Comparison of ENCODE assay signal across 1 cellular context in the genomic region with DNA sequence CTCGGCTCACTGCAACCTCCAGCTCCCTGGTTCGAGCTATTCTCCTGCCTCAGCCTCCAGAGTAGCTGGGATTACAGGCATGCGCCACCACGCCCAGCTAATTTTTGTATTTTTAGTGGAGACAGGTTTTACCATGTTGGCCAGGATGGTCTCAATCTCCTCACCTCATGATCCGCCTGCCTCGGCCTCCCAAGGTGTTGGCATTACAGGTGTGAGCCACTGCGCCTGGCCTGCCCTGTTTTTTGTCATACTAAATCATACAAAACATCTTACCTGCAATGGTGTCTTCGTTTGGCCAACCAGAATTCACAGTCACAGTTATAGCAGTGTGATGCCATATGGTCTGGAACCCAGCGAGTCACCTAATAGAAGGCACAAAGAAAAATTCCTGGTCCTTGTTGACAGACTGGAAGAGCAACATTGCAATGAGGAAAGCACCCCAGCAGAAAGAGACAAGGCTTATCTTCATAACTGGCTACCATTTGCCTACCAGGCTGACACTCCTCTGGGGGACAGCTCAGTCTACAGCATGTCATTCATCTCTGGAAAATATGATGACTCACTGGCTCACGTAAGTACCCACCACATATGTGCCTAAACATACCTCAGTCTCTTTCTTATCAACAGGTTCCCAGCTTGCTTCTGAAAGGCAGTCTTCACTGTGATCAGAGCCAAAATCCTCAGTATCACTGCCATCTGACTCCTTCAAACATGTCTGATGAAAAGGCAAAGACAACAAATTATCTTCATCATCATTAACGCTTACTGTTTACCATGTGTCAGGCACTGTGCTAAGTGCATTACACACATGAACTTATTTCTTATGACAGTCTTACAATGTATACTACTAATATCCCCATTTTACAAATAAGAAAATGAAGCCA.
TF ChIP-seq lines count a peak whose summit lies in the region.

No MANE protein-coding gene starts in this region.

TF ChIP-seq in K562, 482 proteins besides CTCF, POLR2A, EP300 and RAD21 (continued from another document and continues in another):
- TF ChIP-seq, protein P1, sequence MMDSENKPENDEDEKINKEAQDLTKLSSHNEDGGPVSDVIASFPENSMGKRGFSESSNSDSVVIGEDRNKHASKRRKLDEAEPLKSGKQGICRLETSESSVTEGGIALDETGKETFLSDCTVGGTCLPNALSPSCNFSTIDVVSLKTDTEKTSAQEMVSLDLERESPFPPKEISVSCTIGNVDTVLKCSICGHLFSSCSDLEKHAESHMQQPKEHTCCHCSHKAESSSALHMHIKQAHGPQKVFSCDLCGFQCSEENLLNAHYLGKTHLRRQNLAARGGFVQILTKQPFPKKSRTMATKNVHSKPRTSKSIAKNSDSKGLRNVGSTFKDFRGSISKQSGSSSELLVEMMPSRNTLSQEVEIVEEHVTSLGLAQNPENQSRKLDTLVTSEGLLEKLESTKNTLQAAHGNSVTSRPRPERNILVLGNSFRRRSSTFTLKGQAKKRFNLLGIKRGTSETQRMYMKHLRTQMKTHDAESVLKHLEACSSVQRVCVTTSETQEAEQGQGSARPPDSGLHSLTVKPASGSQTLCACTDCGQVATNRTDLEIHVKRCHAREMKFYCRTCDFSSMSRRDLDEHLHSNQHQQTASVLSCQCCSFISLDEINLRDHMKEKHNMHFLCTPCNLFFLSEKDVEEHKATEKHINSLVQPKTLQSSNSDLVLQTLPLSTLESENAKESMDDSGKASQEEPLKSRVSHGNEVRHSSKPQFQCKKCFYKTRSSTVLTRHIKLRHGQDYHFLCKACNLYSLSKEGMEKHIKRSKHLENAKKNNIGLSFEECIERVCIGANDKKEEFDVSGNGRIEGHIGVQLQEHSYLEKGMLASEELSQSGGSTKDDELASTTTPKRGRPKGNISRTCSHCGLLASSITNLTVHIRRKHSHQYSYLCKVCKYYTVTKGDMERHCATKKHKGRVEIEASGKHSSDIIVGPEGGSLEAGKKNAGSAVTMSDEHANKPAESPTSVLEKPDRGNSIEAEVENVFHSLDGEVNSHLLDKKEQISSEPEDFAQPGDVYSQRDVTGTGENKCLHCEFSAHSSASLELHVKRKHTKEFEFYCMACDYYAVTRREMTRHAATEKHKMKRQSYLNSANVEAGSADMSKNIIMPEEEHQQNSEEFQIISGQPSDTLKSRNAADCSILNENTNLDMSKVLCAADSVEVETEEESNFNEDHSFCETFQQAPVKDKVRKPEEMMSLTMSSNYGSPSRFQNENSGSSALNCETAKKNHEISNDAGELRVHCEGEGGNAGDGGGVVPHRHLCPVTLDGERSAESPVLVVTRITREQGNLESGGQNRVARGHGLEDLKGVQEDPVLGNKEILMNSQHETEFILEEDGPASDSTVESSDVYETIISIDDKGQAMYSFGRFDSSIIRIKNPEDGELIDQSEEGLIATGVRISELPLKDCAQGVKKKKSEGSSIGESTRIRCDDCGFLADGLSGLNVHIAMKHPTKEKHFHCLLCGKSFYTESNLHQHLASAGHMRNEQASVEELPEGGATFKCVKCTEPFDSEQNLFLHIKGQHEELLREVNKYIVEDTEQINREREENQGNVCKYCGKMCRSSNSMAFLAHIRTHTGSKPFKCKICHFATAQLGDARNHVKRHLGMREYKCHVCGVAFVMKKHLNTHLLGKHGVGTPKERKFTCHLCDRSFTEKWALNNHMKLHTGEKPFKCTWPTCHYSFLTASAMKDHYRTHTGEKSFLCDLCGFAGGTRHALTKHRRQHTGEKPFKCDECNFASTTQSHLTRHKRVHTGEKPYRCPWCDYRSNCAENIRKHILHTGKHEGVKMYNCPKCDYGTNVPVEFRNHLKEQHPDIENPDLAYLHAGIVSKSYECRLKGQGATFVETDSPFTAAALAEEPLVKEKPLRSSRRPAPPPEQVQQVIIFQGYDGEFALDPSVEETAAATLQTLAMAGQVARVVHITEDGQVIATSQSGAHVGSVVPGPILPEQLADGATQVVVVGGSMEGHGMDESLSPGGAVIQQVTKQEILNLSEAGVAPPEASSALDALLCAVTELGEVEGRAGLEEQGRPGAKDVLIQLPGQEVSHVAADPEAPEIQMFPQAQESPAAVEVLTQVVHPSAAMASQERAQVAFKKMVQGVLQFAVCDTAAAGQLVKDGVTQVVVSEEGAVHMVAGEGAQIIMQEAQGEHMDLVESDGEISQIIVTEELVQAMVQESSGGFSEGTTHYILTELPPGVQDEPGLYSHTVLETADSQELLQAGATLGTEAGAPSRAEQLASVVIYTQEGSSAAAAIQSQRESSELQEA (IDR thresholded peaks at IDR 0.05; ENCODE audit: low read depth): no peak
- TF ChIP-seq, protein P2, sequence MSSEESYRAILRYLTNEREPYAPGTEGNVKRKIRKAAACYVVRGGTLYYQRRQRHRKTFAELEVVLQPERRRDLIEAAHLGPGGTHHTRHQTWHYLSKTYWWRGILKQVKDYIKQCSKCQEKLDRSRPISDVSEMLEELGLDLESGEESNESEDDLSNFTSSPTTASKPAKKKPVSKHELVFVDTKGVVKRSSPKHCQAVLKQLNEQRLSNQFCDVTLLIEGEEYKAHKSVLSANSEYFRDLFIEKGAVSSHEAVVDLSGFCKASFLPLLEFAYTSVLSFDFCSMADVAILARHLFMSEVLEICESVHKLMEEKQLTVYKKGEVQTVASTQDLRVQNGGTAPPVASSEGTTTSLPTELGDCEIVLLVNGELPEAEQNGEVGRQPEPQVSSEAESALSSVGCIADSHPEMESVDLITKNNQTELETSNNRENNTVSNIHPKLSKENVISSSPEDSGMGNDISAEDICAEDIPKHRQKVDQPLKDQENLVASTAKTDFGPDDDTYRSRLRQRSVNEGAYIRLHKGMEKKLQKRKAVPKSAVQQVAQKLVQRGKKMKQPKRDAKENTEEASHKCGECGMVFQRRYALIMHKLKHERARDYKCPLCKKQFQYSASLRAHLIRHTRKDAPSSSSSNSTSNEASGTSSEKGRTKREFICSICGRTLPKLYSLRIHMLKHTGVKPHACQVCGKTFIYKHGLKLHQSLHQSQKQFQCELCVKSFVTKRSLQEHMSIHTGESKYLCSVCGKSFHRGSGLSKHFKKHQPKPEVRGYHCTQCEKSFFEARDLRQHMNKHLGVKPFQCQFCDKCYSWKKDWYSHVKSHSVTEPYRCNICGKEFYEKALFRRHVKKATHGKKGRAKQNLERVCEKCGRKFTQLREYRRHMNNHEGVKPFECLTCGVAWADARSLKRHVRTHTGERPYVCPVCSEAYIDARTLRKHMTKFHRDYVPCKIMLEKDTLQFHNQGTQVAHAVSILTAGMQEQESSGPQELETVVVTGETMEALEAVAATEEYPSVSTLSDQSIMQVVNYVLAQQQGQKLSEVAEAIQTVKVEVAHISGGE (CRISPR knock-in tag; IDR thresholded peaks at IDR 0.05): peak in 1 of 3 experiments; percentile 78; a peak in 2 of 6 replicates
- TF ChIP-seq, protein P3, sequence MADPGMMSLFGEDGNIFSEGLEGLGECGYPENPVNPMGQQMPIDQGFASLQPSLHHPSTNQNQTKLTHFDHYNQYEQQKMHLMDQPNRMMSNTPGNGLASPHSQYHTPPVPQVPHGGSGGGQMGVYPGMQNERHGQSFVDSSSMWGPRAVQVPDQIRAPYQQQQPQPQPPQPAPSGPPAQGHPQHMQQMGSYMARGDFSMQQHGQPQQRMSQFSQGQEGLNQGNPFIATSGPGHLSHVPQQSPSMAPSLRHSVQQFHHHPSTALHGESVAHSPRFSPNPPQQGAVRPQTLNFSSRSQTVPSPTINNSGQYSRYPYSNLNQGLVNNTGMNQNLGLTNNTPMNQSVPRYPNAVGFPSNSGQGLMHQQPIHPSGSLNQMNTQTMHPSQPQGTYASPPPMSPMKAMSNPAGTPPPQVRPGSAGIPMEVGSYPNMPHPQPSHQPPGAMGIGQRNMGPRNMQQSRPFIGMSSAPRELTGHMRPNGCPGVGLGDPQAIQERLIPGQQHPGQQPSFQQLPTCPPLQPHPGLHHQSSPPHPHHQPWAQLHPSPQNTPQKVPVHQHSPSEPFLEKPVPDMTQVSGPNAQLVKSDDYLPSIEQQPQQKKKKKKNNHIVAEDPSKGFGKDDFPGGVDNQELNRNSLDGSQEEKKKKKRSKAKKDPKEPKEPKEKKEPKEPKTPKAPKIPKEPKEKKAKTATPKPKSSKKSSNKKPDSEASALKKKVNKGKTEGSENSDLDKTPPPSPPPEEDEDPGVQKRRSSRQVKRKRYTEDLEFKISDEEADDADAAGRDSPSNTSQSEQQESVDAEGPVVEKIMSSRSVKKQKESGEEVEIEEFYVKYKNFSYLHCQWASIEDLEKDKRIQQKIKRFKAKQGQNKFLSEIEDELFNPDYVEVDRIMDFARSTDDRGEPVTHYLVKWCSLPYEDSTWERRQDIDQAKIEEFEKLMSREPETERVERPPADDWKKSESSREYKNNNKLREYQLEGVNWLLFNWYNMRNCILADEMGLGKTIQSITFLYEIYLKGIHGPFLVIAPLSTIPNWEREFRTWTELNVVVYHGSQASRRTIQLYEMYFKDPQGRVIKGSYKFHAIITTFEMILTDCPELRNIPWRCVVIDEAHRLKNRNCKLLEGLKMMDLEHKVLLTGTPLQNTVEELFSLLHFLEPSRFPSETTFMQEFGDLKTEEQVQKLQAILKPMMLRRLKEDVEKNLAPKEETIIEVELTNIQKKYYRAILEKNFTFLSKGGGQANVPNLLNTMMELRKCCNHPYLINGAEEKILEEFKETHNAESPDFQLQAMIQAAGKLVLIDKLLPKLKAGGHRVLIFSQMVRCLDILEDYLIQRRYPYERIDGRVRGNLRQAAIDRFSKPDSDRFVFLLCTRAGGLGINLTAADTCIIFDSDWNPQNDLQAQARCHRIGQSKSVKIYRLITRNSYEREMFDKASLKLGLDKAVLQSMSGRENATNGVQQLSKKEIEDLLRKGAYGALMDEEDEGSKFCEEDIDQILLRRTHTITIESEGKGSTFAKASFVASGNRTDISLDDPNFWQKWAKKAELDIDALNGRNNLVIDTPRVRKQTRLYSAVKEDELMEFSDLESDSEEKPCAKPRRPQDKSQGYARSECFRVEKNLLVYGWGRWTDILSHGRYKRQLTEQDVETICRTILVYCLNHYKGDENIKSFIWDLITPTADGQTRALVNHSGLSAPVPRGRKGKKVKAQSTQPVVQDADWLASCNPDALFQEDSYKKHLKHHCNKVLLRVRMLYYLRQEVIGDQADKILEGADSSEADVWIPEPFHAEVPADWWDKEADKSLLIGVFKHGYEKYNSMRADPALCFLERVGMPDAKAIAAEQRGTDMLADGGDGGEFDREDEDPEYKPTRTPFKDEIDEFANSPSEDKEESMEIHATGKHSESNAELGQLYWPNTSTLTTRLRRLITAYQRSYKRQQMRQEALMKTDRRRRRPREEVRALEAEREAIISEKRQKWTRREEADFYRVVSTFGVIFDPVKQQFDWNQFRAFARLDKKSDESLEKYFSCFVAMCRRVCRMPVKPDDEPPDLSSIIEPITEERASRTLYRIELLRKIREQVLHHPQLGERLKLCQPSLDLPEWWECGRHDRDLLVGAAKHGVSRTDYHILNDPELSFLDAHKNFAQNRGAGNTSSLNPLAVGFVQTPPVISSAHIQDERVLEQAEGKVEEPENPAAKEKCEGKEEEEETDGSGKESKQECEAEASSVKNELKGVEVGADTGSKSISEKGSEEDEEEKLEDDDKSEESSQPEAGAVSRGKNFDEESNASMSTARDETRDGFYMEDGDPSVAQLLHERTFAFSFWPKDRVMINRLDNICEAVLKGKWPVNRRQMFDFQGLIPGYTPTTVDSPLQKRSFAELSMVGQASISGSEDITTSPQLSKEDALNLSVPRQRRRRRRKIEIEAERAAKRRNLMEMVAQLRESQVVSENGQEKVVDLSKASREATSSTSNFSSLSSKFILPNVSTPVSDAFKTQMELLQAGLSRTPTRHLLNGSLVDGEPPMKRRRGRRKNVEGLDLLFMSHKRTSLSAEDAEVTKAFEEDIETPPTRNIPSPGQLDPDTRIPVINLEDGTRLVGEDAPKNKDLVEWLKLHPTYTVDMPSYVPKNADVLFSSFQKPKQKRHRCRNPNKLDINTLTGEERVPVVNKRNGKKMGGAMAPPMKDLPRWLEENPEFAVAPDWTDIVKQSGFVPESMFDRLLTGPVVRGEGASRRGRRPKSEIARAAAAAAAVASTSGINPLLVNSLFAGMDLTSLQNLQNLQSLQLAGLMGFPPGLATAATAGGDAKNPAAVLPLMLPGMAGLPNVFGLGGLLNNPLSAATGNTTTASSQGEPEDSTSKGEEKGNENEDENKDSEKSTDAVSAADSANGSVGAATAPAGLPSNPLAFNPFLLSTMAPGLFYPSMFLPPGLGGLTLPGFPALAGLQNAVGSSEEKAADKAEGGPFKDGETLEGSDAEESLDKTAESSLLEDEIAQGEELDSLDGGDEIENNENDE (IDR thresholded peaks at IDR 0.05; ENCODE audit: low read depth, low read length): no peak
- TF ChIP-seq, protein P4, sequence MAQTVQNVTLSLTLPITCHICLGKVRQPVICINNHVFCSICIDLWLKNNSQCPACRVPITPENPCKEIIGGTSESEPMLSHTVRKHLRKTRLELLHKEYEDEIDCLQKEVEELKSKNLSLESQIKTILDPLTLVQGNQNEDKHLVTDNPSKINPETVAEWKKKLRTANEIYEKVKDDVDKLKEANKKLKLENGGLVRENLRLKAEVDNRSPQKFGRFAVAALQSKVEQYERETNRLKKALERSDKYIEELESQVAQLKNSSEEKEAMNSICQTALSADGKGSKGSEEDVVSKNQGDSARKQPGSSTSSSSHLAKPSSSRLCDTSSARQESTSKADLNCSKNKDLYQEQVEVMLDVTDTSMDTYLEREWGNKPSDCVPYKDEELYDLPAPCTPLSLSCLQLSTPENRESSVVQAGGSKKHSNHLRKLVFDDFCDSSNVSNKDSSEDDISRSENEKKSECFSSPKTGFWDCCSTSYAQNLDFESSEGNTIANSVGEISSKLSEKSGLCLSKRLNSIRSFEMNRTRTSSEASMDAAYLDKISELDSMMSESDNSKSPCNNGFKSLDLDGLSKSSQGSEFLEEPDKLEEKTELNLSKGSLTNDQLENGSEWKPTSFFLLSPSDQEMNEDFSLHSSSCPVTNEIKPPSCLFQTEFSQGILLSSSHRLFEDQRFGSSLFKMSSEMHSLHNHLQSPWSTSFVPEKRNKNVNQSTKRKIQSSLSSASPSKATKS (CRISPR knock-in tag; IDR thresholded peaks at IDR 0.05): no peak
- no peak for TF ChIP-seq DDX20 (tag; IDR thresholded peaks at IDR 0.05; ENCODE audit: low read depth)
- TF ChIP-seq ERF (CRISPR knock-in tag; IDR thresholded peaks at IDR 0.05): no peak; the same call in 1 of the 2 replicates
- TF ChIP-seq, protein P5, sequence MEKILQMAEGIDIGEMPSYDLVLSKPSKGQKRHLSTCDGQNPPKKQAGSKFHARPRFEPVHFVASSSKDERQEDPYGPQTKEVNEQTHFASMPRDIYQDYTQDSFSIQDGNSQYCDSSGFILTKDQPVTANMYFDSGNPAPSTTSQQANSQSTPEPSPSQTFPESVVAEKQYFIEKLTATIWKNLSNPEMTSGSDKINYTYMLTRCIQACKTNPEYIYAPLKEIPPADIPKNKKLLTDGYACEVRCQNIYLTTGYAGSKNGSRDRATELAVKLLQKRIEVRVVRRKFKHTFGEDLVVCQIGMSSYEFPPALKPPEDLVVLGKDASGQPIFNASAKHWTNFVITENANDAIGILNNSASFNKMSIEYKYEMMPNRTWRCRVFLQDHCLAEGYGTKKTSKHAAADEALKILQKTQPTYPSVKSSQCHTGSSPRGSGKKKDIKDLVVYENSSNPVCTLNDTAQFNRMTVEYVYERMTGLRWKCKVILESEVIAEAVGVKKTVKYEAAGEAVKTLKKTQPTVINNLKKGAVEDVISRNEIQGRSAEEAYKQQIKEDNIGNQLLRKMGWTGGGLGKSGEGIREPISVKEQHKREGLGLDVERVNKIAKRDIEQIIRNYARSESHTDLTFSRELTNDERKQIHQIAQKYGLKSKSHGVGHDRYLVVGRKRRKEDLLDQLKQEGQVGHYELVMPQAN (IDR thresholded peaks at IDR 0.05; ENCODE audit: borderline replicate concordance): 0 out of 2 replicates have a peak, but pooled peaks have one; percentile 17
- TF ChIP-seq SRF (CRISPR knock-in tag; IDR thresholded peaks at IDR 0.05): no peak
- TF ChIP-seq ADNP (tag; IDR thresholded peaks at IDR 0.05): no peak
